8 cellular contexts compared by ENCODE assay signal in the genomic region with DNA sequence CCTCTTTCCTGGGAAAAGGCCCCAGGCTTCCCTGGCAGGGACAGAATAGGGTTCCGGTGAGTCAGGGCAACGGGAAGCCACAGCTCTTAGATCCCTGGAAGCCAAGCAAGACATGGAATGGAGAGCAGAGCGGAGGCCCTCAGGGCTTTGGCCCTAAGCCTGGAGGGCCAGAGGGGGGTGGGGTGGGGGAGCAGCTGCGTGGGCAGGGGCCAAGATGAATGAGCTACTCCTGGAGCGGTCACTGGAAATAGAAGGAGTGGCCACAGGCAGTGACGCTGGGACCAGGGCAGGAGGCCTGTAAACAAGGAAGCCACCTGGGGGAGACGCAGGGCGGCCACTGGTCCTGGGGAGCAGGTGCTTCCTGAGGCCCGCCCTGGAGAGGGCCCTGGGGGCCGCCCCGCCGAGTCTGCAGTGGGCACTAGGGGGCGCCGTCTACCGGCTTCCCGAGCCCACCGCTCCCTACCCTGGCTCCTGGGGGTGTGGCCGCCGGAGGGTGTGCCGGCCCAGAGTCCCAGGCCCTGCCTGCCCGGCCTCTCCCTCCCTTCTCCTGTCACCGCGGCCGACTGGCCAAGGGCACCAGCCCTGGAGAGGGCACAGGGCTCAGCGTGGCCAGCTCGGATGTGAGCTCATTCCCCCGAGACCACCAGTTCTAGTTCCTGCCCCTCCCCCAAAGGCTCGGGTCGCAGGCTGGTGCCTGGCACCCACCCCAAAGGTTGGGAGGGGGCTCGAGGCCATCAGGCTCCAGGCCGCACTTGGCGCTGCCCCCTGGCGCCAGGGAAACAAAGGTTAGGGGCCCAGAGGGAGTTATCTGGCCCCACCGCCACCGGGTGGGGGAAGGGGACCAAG. TPM values are rescaled to one million over a fixed set of nuclear protein-coding genes. Genes with fewer than 3 reads are reported as not detected.
DNase-seq lines count a peak whose midpoint lies in the region; ATAC-seq and TF ChIP-seq lines count a peak whose summit lies in the region.

No MANE protein-coding gene starts in this region.

- H3K27me3 Mint-ChIP-seq in activated CD4-positive, alpha-beta T cell treated with anti-CD3 and anti-CD28 coated beads, Interleukin-2, amount 10 ng/mL, durations not matched to agents 7 days and 5 days: no peaks in the 10 kb centered on the region
- no peaks in the 10 kb centered on the region for H3K27me3 Mint-ChIP-seq in dendritic cell treated with granulocyte-macrophage colony-stimulating factor and Interleukin-4, amounts not matched to agents 40 ng/mL and 50 ng/mL, for 4 days

- no TSS peak for BruUV-seq in A673 (replicated peaks; lab: Mats Ljungman, UMichigan)

- peak; percentile 80 to 89 for TF ChIP-seq RAD21 in liver (IDR thresholded peaks at IDR 0.05)

- H3K9me3 Mint-ChIP-seq in activated CD4-positive, alpha-beta T cell treated with anti-CD3 and anti-CD28 coated beads, Interleukin-2, amount 10 ng/mL, durations not matched to agents 7 days and 5 days: no peaks in the 10 kb centered on the region
- H3K9me3 Mint-ChIP-seq in dendritic cell treated with granulocyte-macrophage colony-stimulating factor and Interleukin-4, amounts not matched to agents 40 ng/mL and 50 ng/mL, for 4 days: no peaks in the 10 kb centered on the region

- DNase-seq in A673 (ENCODE audit: low spot score): peak; percentile 83
- peak; percentile 67 for DNase-seq in NCI-H460 (ENCODE audit: extremely low read depth, low read depth)
- peak; percentile 65 for DNase-seq in activated CD4-positive, alpha-beta T cell treated with anti-CD3 and anti-CD28 coated beads, Interleukin-2, amount 10 ng/mL, durations not matched to agents 7 days and 5 days
- peak; percentile 81 for DNase-seq in stimulated activated CD4-positive, alpha-beta T cell treated with anti-CD3 and anti-CD28 coated beads, Interleukin-4, amount 100 ng/mL, for 1 hour

- CTCF ChIA-PET in A673 (lab: Charles Lee): interaction anchor here (0.6 to 2.7 kb wide), 6 partner anchors 12 to 282 kb away, joined by 3 to 13 read pairs (median 6); no protein-coding TSS in a partner anchor
- CTCF ChIA-PET in activated CD4-positive, alpha-beta T cell treated with anti-CD3 and anti-CD28 coated beads, Interleukin-2, amount 10 ng/mL, durations not matched to agents 7 days and 5 days (lab: Charles Lee): interaction anchor here (0.5 to 5.7 kb wide), 17 partner anchors 11 to 312 kb away, joined by 3 to 38 read pairs (median 5); partner anchors contain the start of genes CHAC1, DLL4 and VPS18

- POLR2A ChIA-PET in A673 (lab: Charles Lee; ENCODE audit: low non-redundant PET): interaction anchor here (0.7 kb wide), 1 partner anchor 18 kb away, joined by 8 read pairs; no protein-coding TSS in a partner anchor
- POLR2A ChIA-PET in activated CD4-positive, alpha-beta T cell treated with anti-CD3 and anti-CD28 coated beads, Interleukin-2, amount 10 ng/mL, durations not matched to agents 7 days and 5 days (lab: Charles Lee): interaction anchor here (0.7 to 1.1 kb wide), 2 partner anchors 12 to 200 kb away, joined by 3 to 4 read pairs; partner anchors contain the start of gene VPS18

- 3% methylated on average over 35 of the region's 35 CpGs for WGBS in liver

- peak overlapping the region; percentile 53 to 73 for H3K9ac ChIP-seq in liver (ENCODE audit: low read depth in 1 of 2, low read length in 2 of 2)

- ATAC-seq in GM18867 (IDR thresholded peaks at IDR 0.05; ENCODE audit: unreplicated experiment) (peak; percentile 64), HG03196 (IDR thresholded peaks at IDR 0.05; ENCODE audit: unreplicated experiment) (peak; percentile 67)

- peak; percentile 86 for TF ChIP-seq CTCF in A673 (conservative IDR thresholded peaks at IDR 0.05; ENCODE audit: low read depth, low read length)
- peak; percentile 81 for TF ChIP-seq CTCF in liver (IDR thresholded peaks at IDR 0.05; ENCODE audit: low read depth, low read length, missing input control)

- peak overlapping the region; percentile 64 for H3K4me3 Mint-ChIP-seq in activated CD4-positive, alpha-beta T cell treated with anti-CD3 and anti-CD28 coated beads, Interleukin-2, amount 10 ng/mL, durations not matched to agents 7 days and 5 days
- H3K4me3 Mint-ChIP-seq in dendritic cell treated with granulocyte-macrophage colony-stimulating factor and Interleukin-4, amounts not matched to agents 40 ng/mL and 50 ng/mL, for 4 days: peak overlapping the region; percentile 42

- H3K4me1 Mint-ChIP-seq in activated CD4-positive, alpha-beta T cell treated with anti-CD3 and anti-CD28 coated beads, Interleukin-2, amount 10 ng/mL, durations not matched to agents 7 days and 5 days: peaks cover 49% of the 10 kb centered on the region
- peaks cover 88% of the 10 kb centered on the region for H3K4me1 Mint-ChIP-seq in dendritic cell treated with granulocyte-macrophage colony-stimulating factor and Interleukin-4, amounts not matched to agents 40 ng/mL and 50 ng/mL, for 4 days (ENCODE audit: low read depth)

- peaks cover 13% of the 10 kb centered on the region for H3K36me3 Mint-ChIP-seq in activated CD4-positive, alpha-beta T cell treated with anti-CD3 and anti-CD28 coated beads, Interleukin-2, amount 10 ng/mL, durations not matched to agents 7 days and 5 days (ENCODE audit: low read depth)
- peaks cover 45% of the 10 kb centered on the region for H3K36me3 Mint-ChIP-seq in dendritic cell treated with granulocyte-macrophage colony-stimulating factor and Interleukin-4, amounts not matched to agents 40 ng/mL and 50 ng/mL, for 4 days (ENCODE audit: low read depth)

- intact Hi-C loops in A673 (cut with micrococcal nuclease; ENCODE audit: unreplicated experiment): loop anchor here (5.0 kb wide), 1 partner anchor 426 kb away; the partner anchor contains the start of genes NUSAP1 and OIP5
- intact Hi-C loops in dendritic cell treated with granulocyte-macrophage colony-stimulating factor and Interleukin-4, amounts not matched to agents 40 ng/mL and 50 ng/mL, for 4 days (cut with micrococcal nuclease): loop anchor here (5.0 kb wide), 1 partner anchor 36 kb away; no protein-coding TSS in a partner anchor

- H3K27ac ChIP-seq in A673 (ENCODE audit: low read depth, low read length, poor library complexity, severe bottlenecking) (peak overlapping the region; percentile 57), liver (ENCODE audit: low read depth in 1 of 2, low read length in 2 of 2) (peak overlapping the region; percentile 96)

- peak overlapping the region; percentile 58 for H3K4me3 ChIP-seq in A673 (ENCODE audit: low read depth, low read length, poor library complexity, severe bottlenecking)
- peak overlapping the region in 2 of 3 donors; percentile 24 to 42 for H3K4me3 ChIP-seq in liver (ENCODE audit: low read depth in 1 of 3, low read length in 3 of 3)

- H3K9me3 ChIP-seq in A673 (ENCODE audit: low read depth, low read length, poor library complexity, severe bottlenecking) (no peaks in the 10 kb centered on the region), liver (ENCODE audit: control insufficient read depth in 4 of 4, low read length in 3 of 4) (no peaks in the 10 kb centered on the region)

- no peaks in the 10 kb centered on the region for H3K27me3 ChIP-seq in A673 (replicated peaks; ENCODE audit: insufficient read depth, low read depth, low read length, poor library complexity)
- no peaks in the 10 kb centered on the region for H3K27me3 ChIP-seq in liver (ENCODE audit: control insufficient read depth in 4 of 4, insufficient read depth in 4 of 4, low read length in 3 of 4)

- H3K4me1 ChIP-seq in A673 (ENCODE audit: insufficient read depth, low read length, poor library complexity, severe bottlenecking) (peaks cover 21% of the 10 kb centered on the region), liver (ENCODE audit: control insufficient read depth in 4 of 4, insufficient read depth in 4 of 4, low read length in 3 of 4) (peaks cover 32 to 78% (median 68%) of the 10 kb centered on the region in 4 donors)

- H3K27ac Mint-ChIP-seq in activated CD4-positive, alpha-beta T cell treated with anti-CD3 and anti-CD28 coated beads, Interleukin-2, amount 10 ng/mL, durations not matched to agents 7 days and 5 days: peak overlapping the region; percentile 86
- peak overlapping the region; percentile 76 for H3K27ac Mint-ChIP-seq in dendritic cell treated with granulocyte-macrophage colony-stimulating factor and Interleukin-4, amounts not matched to agents 40 ng/mL and 50 ng/mL, for 4 days

- H3K36me3 ChIP-seq in A673 (ENCODE audit: insufficient read depth, low read length, poor library complexity, severe bottlenecking) (peaks cover 10% of the 10 kb centered on the region), liver (ENCODE audit: control insufficient read depth in 4 of 4, insufficient read depth in 3 of 4, low read depth in 1 of 4, low read length in 3 of 4) (peaks cover 0 to 14% (median 6%) of the 10 kb centered on the region in 4 donors)

TF ChIP-seq in liver, 16 proteins besides CTCF, POLR2A, EP300 and RAD21 (continues in another document):
- TF ChIP-seq EGR1 (IDR thresholded peaks at IDR 0.05; ENCODE audit: low read depth in 2 of 2) (peak in 1 of 2 donors; percentile 71), YY1 (IDR thresholded peaks at IDR 0.05) (peak; percentile 48)

RNA-seq across cellular contexts. Expression of gene VPS18, which starts 12.1 kb away (rescaled TPM):
- total RNA-seq in A673 (2021): 21.9 and 23.8 TPM in 2 replicates
- 10.5 and 11.4 TPM in 2 replicates for total RNA-seq in NCI-H460 (2014; rRNA removed; shearing (Covaris generic))
- 8.9 and 9.9 TPM in 2 replicates for polyA plus RNA-seq in NCI-H460 (2014; cell fraction: nucleus; rRNA removed)
- total RNA-seq in activated CD4-positive, alpha-beta T cell treated with anti-CD3 and anti-CD28 coated beads, Interleukin-2, amount 10 ng/mL, durations not matched to agents 7 days and 5 days: 10 to 100 TPM; 16.2 to 16.6 TPM
- 10 to 100 TPM in 1 of 2 donors, 1 to 10 TPM in 1; 9.8 to 15.3 TPM for total RNA-seq in liver
- polyA plus RNA-seq in liver: 10 to 100 TPM in 1 of 2 donors, 1 to 10 TPM in 1; 3.4 to 10.8 TPM

RNA-seq across cellular contexts. Expression of gene DLL4, which starts 22.8 kb away (rescaled TPM):
- total RNA-seq in A673 (2021) (0.11 and 0.15 TPM in 2 replicates), liver (1 to 10 TPM; 3.5 to 3.8 TPM)
- 0.05 TPM in 1 of 2 replicates, not detected in the other for total RNA-seq in NCI-H460 (2014; rRNA removed; shearing (Covaris generic))
- 0.13 TPM in 1 of 2 replicates, not detected in the other for polyA plus RNA-seq in NCI-H460 (2014; cell fraction: nucleus; rRNA removed)
- not detected for total RNA-seq in activated CD4-positive, alpha-beta T cell treated with anti-CD3 and anti-CD28 coated beads, Interleukin-2, amount 10 ng/mL, durations not matched to agents 7 days and 5 days
- 1 to 10 TPM; 2.1 to 2.5 TPM for polyA plus RNA-seq in liver

RNA-seq across cellular contexts. Expression of gene RHOV, which starts 32.3 kb away (rescaled TPM):
- total RNA-seq in A673 (2021): 1.6 TPM in 2 replicates
- 0.14 and 0.57 TPM in 2 replicates for total RNA-seq in NCI-H460 (2014; rRNA removed; shearing (Covaris generic))
- polyA plus RNA-seq in NCI-H460 (2014; cell fraction: nucleus; rRNA removed): 0.88 TPM in 1 of 2 replicates, not detected in the other
- total RNA-seq in activated CD4-positive, alpha-beta T cell treated with anti-CD3 and anti-CD28 coated beads, Interleukin-2, amount 10 ng/mL, durations not matched to agents 7 days and 5 days: not detected
- under 1 TPM in 1 of 2 donors, not detected in 1; 0.05 TPM for total RNA-seq in liver
- not detected for polyA plus RNA-seq in liver

RNA-seq across cellular contexts. Expression of gene CHAC1, which starts 46.9 kb away (rescaled TPM):
- total RNA-seq in A673 (2021) (11.6 and 26.8 TPM in 2 replicates), liver (1 to 10 TPM in 1 of 2 donors, under 1 TPM in 1; 0.19 to 1.0 TPM)
- 61.1 and 66.9 TPM in 2 replicates for total RNA-seq in NCI-H460 (2014; rRNA removed; shearing (Covaris generic))
- 41.9 and 51.7 TPM in 2 replicates for polyA plus RNA-seq in NCI-H460 (2014; cell fraction: nucleus; rRNA removed)
- 1 to 10 TPM; 4.7 to 6.7 TPM for total RNA-seq in activated CD4-positive, alpha-beta T cell treated with anti-CD3 and anti-CD28 coated beads, Interleukin-2, amount 10 ng/mL, durations not matched to agents 7 days and 5 days
- 1 to 10 TPM; 1.2 to 3.5 TPM for polyA plus RNA-seq in liver

Comparison
In these comparisons a context has a peak if more than half of its experiments do, and no peak if none do; other contexts are left out.
1. Peak in every context shown above with its lines: DNase-seq, ATAC-seq, H3K4me3 ChIP-seq and H3K27ac ChIP-seq.